Comparison of ENCODE assay signal across 1 cellular context in the genomic region with DNA sequence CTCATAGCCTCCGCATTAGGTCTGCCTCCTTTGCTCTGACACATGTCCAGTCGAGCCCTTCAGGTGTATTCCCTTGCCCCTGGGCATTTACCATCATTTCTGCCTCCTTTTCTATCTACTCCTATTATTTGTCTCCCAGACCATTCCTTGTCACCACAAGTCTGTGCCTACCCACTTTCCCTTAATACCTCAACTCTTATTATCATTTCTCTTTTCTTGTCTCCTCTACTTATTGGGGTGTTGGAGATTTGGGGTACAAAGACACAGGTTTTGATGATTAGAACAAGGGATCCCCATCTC.
TF ChIP-seq lines count a peak whose summit lies in the region.

No MANE protein-coding gene starts in this region.

TF ChIP-seq in GM23338, 12 proteins besides CTCF, POLR2A, EP300 and RAD21 (continued from another document):
- no peak for TF ChIP-seq CREB1 (CRISPR knock-in tag; IDR thresholded peaks at IDR 0.05; ENCODE audit: low read depth)
